In the genomic region with DNA sequence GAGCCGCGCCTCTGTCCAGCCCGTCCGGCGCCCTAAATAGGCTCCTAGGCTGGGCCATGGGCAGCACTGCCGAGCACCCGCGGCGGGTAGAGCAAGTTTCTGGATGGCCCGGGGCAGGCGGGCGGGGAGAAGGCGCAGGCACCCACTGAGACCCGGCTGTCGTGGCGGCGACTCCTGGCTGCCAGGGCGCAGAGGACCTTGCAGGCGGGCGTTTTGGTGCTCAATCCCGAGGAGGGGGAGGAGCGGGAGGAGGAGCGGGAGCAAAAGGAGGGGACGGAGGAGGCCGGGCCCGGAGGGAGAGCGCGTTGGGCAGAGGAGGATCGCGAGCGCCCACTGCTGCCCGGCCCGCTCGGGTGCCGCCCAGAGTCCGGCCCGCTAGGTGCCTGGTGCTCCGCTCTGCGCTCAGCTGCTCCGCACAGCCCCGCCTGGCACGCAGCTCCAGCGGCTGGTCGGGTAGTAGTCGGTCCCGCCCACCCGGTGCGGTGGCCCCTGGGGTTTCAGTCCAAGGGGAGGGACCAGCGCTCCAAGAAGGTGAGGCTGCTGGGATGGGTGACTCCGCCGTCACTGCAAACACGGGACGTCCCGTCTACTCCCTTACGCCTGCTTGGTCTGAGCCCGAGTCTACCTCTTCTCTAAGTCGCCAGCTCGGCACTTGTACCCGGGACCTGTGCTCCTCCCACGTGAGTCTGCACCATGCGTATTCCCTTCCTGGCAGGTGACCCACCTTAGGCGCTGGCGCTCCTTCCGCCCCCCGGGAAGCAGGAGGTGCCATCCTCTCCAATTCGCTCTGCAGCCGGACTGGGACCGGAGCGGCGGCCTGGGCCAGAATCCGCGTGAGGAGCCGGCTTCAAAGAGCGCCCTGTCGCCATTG, we compare ENCODE assay signal across 1 cellular context.
TF ChIP-seq lines count a peak whose summit lies in the region.

A gene (minus strand): TSS at position 194 of the 871 bp plus-strand sequence. CDS start 28,889 bp downstream, outside the sequence.

TF ChIP-seq in HEK293, 187 proteins besides CTCF, POLR2A, EP300 and RAD21 (continued from another document):
- TF ChIP-seq, protein P1, sequence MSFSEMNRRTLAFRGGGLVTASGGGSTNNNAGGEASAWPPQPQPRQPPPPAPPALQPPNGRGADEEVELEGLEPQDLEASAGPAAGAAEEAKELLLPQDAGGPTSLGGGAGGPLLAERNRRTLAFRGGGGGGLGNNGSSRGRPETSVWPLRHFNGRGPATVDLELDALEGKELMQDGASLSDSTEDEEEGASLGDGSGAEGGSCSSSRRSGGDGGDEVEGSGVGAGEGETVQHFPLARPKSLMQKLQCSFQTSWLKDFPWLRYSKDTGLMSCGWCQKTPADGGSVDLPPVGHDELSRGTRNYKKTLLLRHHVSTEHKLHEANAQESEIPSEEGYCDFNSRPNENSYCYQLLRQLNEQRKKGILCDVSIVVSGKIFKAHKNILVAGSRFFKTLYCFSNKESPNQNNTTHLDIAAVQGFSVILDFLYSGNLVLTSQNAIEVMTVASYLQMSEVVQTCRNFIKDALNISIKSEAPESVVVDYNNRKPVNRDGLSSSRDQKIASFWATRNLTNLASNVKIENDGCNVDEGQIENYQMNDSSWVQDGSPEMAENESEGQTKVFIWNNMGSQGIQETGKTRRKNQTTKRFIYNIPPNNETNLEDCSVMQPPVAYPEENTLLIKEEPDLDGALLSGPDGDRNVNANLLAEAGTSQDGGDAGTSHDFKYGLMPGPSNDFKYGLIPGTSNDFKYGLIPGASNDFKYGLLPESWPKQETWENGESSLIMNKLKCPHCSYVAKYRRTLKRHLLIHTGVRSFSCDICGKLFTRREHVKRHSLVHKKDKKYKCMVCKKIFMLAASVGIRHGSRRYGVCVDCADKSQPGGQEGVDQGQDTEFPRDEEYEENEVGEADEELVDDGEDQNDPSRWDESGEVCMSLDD (tag by site-specific recombination; IDR thresholded peaks at IDR 0.05): no peak
- TF ChIP-seq SP2 (tag by site-specific recombination; IDR thresholded peaks at IDR 0.05): 0 out of 2 replicates have a peak, but pooled peaks have one; percentile 25
- TF ChIP-seq ZBTB8A (tag by site-specific recombination; IDR thresholded peaks at IDR 0.05): 0 out of 2 replicates have a peak, but pooled peaks have one; percentile 16
- no peak for TF ChIP-seq ZNF76 (tag by site-specific recombination; IDR thresholded peaks at IDR 0.05; ENCODE audit: borderline replicate concordance, low read depth)
- no peak for TF ChIP-seq ZSCAN30 (tag by site-specific recombination; IDR thresholded peaks at IDR 0.05)
- no peak for TF ChIP-seq ZNF571 (tag by site-specific recombination; IDR thresholded peaks at IDR 0.05)
- peak; percentile 70 for TF ChIP-seq ZNF335 (tag by site-specific recombination; conservative IDR thresholded peaks at IDR 0.05)
- no peak for TF ChIP-seq ZNF610 (tag by site-specific recombination; IDR thresholded peaks at IDR 0.05; ENCODE audit: borderline replicate concordance)
- TF ChIP-seq SP3 (tag by site-specific recombination; IDR thresholded peaks at IDR 0.05): peak; percentile 65
- peak; percentile 68 for TF ChIP-seq ZBTB17 (tag by site-specific recombination; IDR thresholded peaks at IDR 0.05)
- TF ChIP-seq, protein P2, sequence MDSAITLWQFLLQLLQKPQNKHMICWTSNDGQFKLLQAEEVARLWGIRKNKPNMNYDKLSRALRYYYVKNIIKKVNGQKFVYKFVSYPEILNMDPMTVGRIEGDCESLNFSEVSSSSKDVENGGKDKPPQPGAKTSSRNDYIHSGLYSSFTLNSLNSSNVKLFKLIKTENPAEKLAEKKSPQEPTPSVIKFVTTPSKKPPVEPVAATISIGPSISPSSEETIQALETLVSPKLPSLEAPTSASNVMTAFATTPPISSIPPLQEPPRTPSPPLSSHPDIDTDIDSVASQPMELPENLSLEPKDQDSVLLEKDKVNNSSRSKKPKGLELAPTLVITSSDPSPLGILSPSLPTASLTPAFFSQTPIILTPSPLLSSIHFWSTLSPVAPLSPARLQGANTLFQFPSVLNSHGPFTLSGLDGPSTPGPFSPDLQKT (IDR thresholded peaks at IDR 0.05; ENCODE audit: borderline replicate concordance, low read depth, low read length): no peak
- no peak for TF ChIP-seq ZNF221 (tag by site-specific recombination; IDR thresholded peaks at IDR 0.05; ENCODE audit: borderline replicate concordance)
- TF ChIP-seq, protein P3, sequence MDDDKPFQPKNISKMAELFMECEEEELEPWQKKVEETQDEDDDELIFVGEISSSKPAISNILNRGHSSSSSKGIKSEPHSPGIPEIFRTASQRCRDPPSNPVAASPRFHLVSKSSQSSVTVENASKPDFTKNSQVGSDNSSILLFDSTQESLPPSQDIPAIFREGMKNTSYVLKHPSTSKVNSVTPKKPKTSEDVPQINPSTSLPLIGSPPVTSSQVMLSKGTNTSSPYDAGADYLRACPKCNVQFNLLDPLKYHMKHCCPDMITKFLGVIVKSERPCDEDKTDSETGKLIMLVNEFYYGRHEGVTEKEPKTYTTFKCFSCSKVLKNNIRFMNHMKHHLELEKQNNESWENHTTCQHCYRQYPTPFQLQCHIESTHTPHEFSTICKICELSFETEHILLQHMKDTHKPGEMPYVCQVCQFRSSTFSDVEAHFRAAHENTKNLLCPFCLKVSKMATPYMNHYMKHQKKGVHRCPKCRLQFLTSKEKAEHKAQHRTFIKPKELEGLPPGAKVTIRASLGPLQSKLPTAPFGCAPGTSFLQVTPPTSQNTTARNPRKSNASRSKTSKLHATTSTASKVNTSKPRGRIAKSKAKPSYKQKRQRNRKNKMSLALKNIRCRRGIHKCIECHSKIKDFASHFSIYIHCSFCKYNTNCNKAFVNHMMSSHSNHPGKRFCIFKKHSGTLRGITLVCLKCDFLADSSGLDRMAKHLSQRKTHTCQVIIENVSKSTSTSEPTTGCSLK (tag by site-specific recombination; IDR thresholded peaks at IDR 0.05): no peak
